ENCODE assay signal across 26 cellular contexts in the genomic region with DNA sequence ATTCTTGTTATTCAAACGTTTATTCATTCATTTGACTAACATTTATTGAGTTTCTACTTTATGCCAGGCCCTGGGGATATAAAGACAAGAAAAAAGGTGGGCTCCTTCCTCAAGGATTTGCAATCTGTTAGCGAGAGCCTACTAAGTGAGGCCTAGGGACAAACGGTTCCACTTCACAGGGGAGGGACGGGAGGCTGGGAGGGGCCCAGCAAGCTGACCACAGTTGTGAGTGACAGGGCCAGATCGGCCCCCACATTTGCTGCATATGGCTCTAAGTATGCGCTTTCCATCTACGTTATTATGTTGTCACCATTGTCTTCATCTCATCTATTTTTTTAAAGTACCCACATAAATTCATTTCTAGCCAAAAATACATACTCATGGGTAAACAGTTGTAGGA.
"Had no signal": no experiment of that assay in that cellular context is flagged by ENCODE, and none has a peak within 500 bp of the region (broad histone marks: within the 10 kb centered on the region; RNA-seq: fewer than 3 reads in every experiment).

No MANE protein-coding gene starts in this region.

- H3K9me3 ChIP-seq: breast epithelium, pancreas, prostate gland, sigmoid colon, thoracic aorta had no signal

- FAIRE-seq: endometrium, frontal cortex, keratinocyte, pancreas, small intestine, TTC549, urothelium cell line had no signal

- H3K4me1 ChIP-seq: breast epithelium, pancreas, prostate gland had no signal

- H3K4me3 ChIP-seq: breast epithelium, pancreas, prostate gland, sigmoid colon, thoracic aorta had no signal

- H3K36me3 ChIP-seq: breast epithelium, pancreas, prostate gland, sigmoid colon, thoracic aorta had no signal

- DNase-seq: activated CD4-positive, alpha-beta memory T cell treated with anti-CD3 and anti-CD28 coated beads, Interleukin-2, amount 10 ng/mL, durations not matched to agents 7 days and 5 days; activated CD4-positive, alpha-beta T cell treated with anti-CD3 and anti-CD28 coated beads for 1 hour; activated CD4-positive, alpha-beta T cell treated with anti-CD3 and anti-CD28 coated beads, Interleukin-2, amount 10 ng/mL, durations not matched to agents 7 days and 5 days; activated CD8-positive, alpha-beta memory T cell treated with anti-CD3 and anti-CD28 coated beads, Interleukin-2, amount 50 U/mL, for 48 hours; activated gamma-delta T cell; activated naive CD4-positive, alpha-beta T cell treated with anti-CD3 and anti-CD28 coated beads, Interleukin-2, amount 10 ng/mL, durations not matched to agents 7 days and 5 days; activated T-cell treated with anti-CD3 and anti-CD28 coated beads, Interleukin-2, amount 50 U/mL, for 24 hours; amniotic stem cell; effector CD4-positive, alpha-beta T cell; left cardiac atrium; mammary epithelial cell; nephron progenitor cell; pancreas; sigmoid colon; small intestine; stimulated activated CD4-positive, alpha-beta T cell treated with anti-CD3 and anti-CD28 coated beads, Interleukin-4, amount 100 ng/mL, for 24 hours; T-helper 9 cell; trophoblast cell had no signal

- H3K27ac ChIP-seq: breast epithelium, pancreas, prostate gland, sigmoid colon, thoracic aorta had no signal

- ATAC-seq: left cardiac atrium, pancreas had no signal
